Comparison of ENCODE assay signal across 28 cellular contexts in the genomic region with DNA sequence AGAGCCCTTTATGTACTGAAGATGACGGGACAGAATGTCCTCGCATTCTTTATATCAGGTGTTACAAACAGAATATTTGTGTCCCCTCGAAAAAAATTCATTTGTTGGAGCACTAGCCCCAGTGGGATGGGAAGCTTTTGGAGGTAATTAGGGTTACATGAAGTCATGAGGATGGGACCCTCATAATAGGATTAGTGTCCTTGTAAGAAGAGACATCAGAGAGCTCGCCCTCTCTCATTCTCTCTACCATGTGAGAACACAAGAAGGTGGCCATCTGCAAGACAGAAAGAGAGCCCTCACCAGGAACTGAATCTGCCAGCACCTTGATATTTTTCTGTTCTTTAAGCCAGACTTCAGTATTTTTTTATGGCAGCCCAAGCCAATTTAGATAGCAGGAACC.
"Had no signal": no experiment of that assay in that cellular context is flagged by ENCODE, and none has a peak within 500 bp of the region (broad histone marks: within the 10 kb centered on the region; RNA-seq: fewer than 3 reads in every experiment).

No MANE protein-coding gene starts in this region.

- H3K9me3 ChIP-seq: colonic mucosa, gastrocnemius medialis had no signal

- H3K4me1 ChIP-seq: colonic mucosa, esophagus muscularis mucosa, esophagus squamous epithelium, foreskin keratinocyte, gastroesophageal sphincter, heart left ventricle, heart right ventricle had no signal

- H3K27ac ChIP-seq: colonic mucosa, coronary artery, dorsolateral prefrontal cortex, epithelial cell of prostate, esophagus muscularis mucosa, esophagus squamous epithelium, foreskin keratinocyte, gastrocnemius medialis, gastroesophageal sphincter, heart left ventricle, heart right ventricle had no signal

- H3K36me3 ChIP-seq: colonic mucosa, gastrocnemius medialis, gastroesophageal sphincter, heart left ventricle had no signal

- FAIRE-seq: colon, endometrium, endothelial cell of umbilical vein, frontal cortex had no signal

- H3K4me3 ChIP-seq: colonic mucosa, coronary artery, dorsolateral prefrontal cortex, esophagus muscularis mucosa, esophagus squamous epithelium, gastrocnemius medialis, gastroesophageal sphincter, heart left ventricle, heart right ventricle had no signal

- H3K27me3 ChIP-seq: colonic mucosa, dorsolateral prefrontal cortex, esophagus muscularis mucosa, esophagus squamous epithelium, foreskin keratinocyte, gastrocnemius medialis, gastroesophageal sphincter, heart left ventricle, heart right ventricle had no signal

- DNase-seq: colonic mucosa; cortex of kidney; dermis blood vessel endothelial cell; dorsolateral prefrontal cortex; effector CD4-positive, alpha-beta T cell; effector CD8-positive, alpha-beta T cell; effector memory CD4-positive, alpha-beta T cell; effector memory CD8-positive, alpha-beta T cell; endodermal cell; erythroblast; esophagus squamous epithelium; foreskin fibroblast; foreskin keratinocyte; foreskin melanocyte; gastrocnemius medialis; glutamatergic neuron; head of caudate nucleus; heart left ventricle; heart right ventricle had no signal

- ATAC-seq: effector memory CD8-positive, alpha-beta T cell; esophagus mucosa; foreskin keratinocyte; gastrocnemius medialis; gastroesophageal sphincter; heart left ventricle; heart right ventricle had no signal
